In the genomic region with DNA sequence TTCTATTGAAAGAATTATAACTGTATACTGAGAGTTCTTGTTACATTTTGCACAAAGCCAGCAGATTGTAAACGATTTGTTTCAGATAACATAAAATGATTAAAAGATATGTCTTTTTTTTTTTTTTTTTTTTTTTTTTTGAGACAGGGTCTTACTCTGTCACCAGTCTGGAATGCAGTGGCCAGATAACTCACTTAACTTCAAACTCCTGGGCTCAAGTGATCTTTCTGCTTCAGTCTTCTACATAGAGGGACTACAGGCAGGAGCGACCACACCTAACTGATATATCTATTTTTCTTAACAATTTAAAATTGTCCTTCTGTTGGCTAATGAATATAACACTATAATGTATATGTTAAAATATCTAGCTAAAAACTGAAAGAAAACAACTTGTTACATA, we compare ENCODE assay signal across 21 cellular contexts.
A peak's percentile ranks its signal among the peaks of the same experiment; 100 is the strongest.
DNase-seq lines count a peak whose midpoint lies in the region; ATAC-seq and TF ChIP-seq lines count a peak whose summit lies in the region.
"Had no signal": no experiment of that assay in that cellular context is flagged by ENCODE, and none has a peak within 500 bp of the region (broad histone marks: within the 10 kb centered on the region; RNA-seq: fewer than 3 reads in every experiment).

No MANE protein-coding gene starts in this region.

- H3K4me1 ChIP-seq in IMR-90 (ENCODE audit: control insufficient read depth, insufficient read depth, low read length) (0 out of 2 replicates have a peak, but pooled peaks cover 2% of the 10 kb centered on the region), mesendoderm (ENCODE audit: control insufficient read depth, low read depth, low read length) (no peaks in the 10 kb centered on the region)
- H3K4me1 ChIP-seq: Peyer's patch had no signal

- BruUV-seq in IMR-90 (replicated peaks; lab: Mats Ljungman, UMichigan): no TSS peak

- no CpG with 5 or more reads among the region's 2 CpGs for WGBS in IMR-90 (ENCODE audit: extremely low coverage in 2 of 2, insufficient read length in 1 of 2), 2 experiments
- no CpG with 5 or more reads among the region's 2 CpGs for WGBS in mesendoderm (ENCODE audit: extremely low coverage, insufficient coverage, low lambda C conversion rate)

- TF ChIP-seq POLR2A in IMR-90 (IDR thresholded peaks at IDR 0.05; ENCODE audit: low read depth, low read length): no peak

- H2BK5ac ChIP-seq in IMR-90 (ENCODE audit: low read depth, low read length, poor library complexity, severe bottlenecking) (no peak overlapping the region), mesendoderm (ENCODE audit: low read length) (no peak overlapping the region)

- no peak overlapping the region for H3K14ac ChIP-seq in IMR-90 (replicated peaks; ENCODE audit: low read depth, low read length)

- H4K91ac ChIP-seq in IMR-90 (ENCODE audit: insufficient read depth, low read depth, low read length): no peak overlapping the region

- no peaks in the 10 kb centered on the region for H3K79me1 ChIP-seq in IMR-90 (ENCODE audit: low read depth in 1 of 2, low read length in 2 of 2)
- no peaks in the 10 kb centered on the region for H3K79me1 ChIP-seq in mesendoderm (ENCODE audit: low read length)

- H3K18ac ChIP-seq in IMR-90 (ENCODE audit: low read depth, low read length) (no peak overlapping the region), mesendoderm (ENCODE audit: low read length) (no peak overlapping the region)

- DNase-seq in EL (peak; percentile 14), IMR-90 (peak; percentile 7), brain microvascular endothelial cell (peak; percentile 29), mesendoderm (peak; percentile 83), SKM-1 (lab: John Stamatoyannopoulos, UW; ENCODE audit: unreplicated experiment) (no peak), GDM1 (lab: John Stamatoyannopoulos, UW) (no peak)
- DNase-seq in stimulated activated naive CD4-positive, alpha-beta T cell treated with Interleukin-2 at 50 U/mL for 16 hours (lab: John Stamatoyannopoulos, UW): no peak
- DNase-seq: DMS53, KG1, NCI-H1105, NCI-H146, NCI-H2029 treated with DMSO at 0.1 percent for 48 hours, NCI-H2171, NCI-H345, NCI-H524, NCI-H774, Peyer's patch had no signal

- ATAC-seq in IMR-90 (ENCODE audit: low read depth) (no peak), GM21825 (IDR thresholded peaks at IDR 0.05; ENCODE audit: unreplicated experiment) (no peak)
- ATAC-seq: GM12878, HepG2 had no signal

- no peak overlapping the region for H2AK9ac ChIP-seq in IMR-90 (replicated peaks; ENCODE audit: low read depth, low read length, poor library complexity)

- H4K5ac ChIP-seq in IMR-90 (ENCODE audit: low read depth, low read length): no peak overlapping the region
- no peak overlapping the region for H4K5ac ChIP-seq in mesendoderm (ENCODE audit: low read length)

- in situ Hi-C loops in IMR-90 (cut with MboI; ENCODE audit: low sequenced_read_pairs): no loop called here
- in situ Hi-C loops in brain microvascular endothelial cell (cut with HindIII; ENCODE audit: low pct_ligation_motif_present, low sequenced_read_pairs): no loop called here

- H2BK20ac ChIP-seq in IMR-90 (ENCODE audit: low read depth, low read length): no peak overlapping the region

- H2BK120ac ChIP-seq in IMR-90 (ENCODE audit: low read depth, low read length): no peak overlapping the region
- H2BK120ac ChIP-seq in mesendoderm (ENCODE audit: low read depth, low read length): no peak overlapping the region

- no peaks in the 10 kb centered on the region for H3K79me2 ChIP-seq in mesendoderm (ENCODE audit: control insufficient read depth, insufficient read depth, low read length)

- H3K27me3 ChIP-seq in IMR-90 (ENCODE audit: control insufficient read depth, insufficient read depth, low read length): no peaks in the 10 kb centered on the region
- H3K27me3 ChIP-seq in brain microvascular endothelial cell (replicated peaks): no peaks in the 10 kb centered on the region
- no peaks in the 10 kb centered on the region for H3K27me3 ChIP-seq in mesendoderm (ENCODE audit: insufficient read depth, low read length, poor library complexity)
- H3K27me3 ChIP-seq: Peyer's patch had no signal

- POLR2A ChIA-PET in IMR-90 (lab: Charles Lee; ENCODE audit: unreplicated experiment): no interaction called here

- H3K9ac ChIP-seq in IMR-90 (ENCODE audit: low read depth, low read length) (no peak overlapping the region), mesendoderm (ENCODE audit: low read length) (no peak overlapping the region)

- no peak overlapping the region for H3K23ac ChIP-seq in IMR-90 (ENCODE audit: low read depth, low read length)
- H3K23ac ChIP-seq in mesendoderm (ENCODE audit: low read length): no peak overlapping the region

- H3K4me2 ChIP-seq in IMR-90 (ENCODE audit: low read depth, low read length): no peak overlapping the region
- H3K4me2 ChIP-seq in mesendoderm (ENCODE audit: low read length): no peak overlapping the region

- no peak for TF ChIP-seq CTCF in IMR-90 (conservative IDR thresholded peaks at IDR 0.05; ENCODE audit: low read depth, low read length)
- TF ChIP-seq CTCF in brain microvascular endothelial cell (IDR thresholded peaks at IDR 0.05; ENCODE audit: low read depth, low read length, missing control alignments): no peak

- CTCF ChIA-PET in IMR-90 (lab: Yijun Ruan, JAX): no interaction called here

- H2AK5ac ChIP-seq in IMR-90 (ENCODE audit: low read depth, low read length) (no peak overlapping the region), mesendoderm (ENCODE audit: low read length) (no peak overlapping the region)

- no peaks in the 10 kb centered on the region for H4K20me1 ChIP-seq in IMR-90 (ENCODE audit: insufficient read depth, low read length)

- H3K27ac ChIP-seq in IMR-90 (ENCODE audit: insufficient read depth, low read length) (no peak overlapping the region), brain microvascular endothelial cell (no peak overlapping the region), mesendoderm (ENCODE audit: low read depth, low read length) (no peak overlapping the region)
- H3K27ac ChIP-seq: Peyer's patch had no signal

- no peak overlapping the region for H2AFZ ChIP-seq in IMR-90 (replicated peaks; ENCODE audit: low read length, poor library complexity)

- H4K8ac ChIP-seq in IMR-90 (ENCODE audit: low read depth in 2 of 2, low read length in 2 of 2): no peak overlapping the region
- H4K8ac ChIP-seq in mesendoderm (ENCODE audit: low read depth, low read length): no peak overlapping the region

- no peak overlapping the region for H3K4ac ChIP-seq in IMR-90 (ENCODE audit: low read depth, low read length)
- no peak overlapping the region for H3K4ac ChIP-seq in mesendoderm (ENCODE audit: low read depth, low read length)

- H2BK15ac ChIP-seq in IMR-90 (ENCODE audit: low read depth, low read length): no peak overlapping the region
- H2BK15ac ChIP-seq in mesendoderm (replicated peaks; ENCODE audit: low read depth): no peak overlapping the region

- H3K9me3 ChIP-seq in IMR-90 (ENCODE audit: control insufficient read depth, insufficient read depth, low read length): no peaks in the 10 kb centered on the region
- H3K9me3 ChIP-seq: HAP-1, Peyer's patch had no signal

- no peak overlapping the region for H3K4me3 ChIP-seq in IMR-90 (ENCODE audit: insufficient read depth, low read depth, low read length)
- H3K4me3 ChIP-seq in brain microvascular endothelial cell (ENCODE audit: low read depth, low read length): no peak overlapping the region
- no peak overlapping the region for H3K4me3 ChIP-seq in mesendoderm (ENCODE audit: low read length)
- H3K4me3 ChIP-seq: GM12878, HAP-1, Peyer's patch had no signal

- peaks cover 2% of the 10 kb centered on the region; the same call in 1 of the 2 replicates for H3K9me1 ChIP-seq in IMR-90 (ENCODE audit: insufficient read depth, low read length)

- dilution Hi-C loops in IMR-90 (cut with HindIII; ENCODE audit: low sequenced_read_pairs, unreplicated experiment): no loop called here

- no peaks in the 10 kb centered on the region for H3K36me3 ChIP-seq in IMR-90 (ENCODE audit: control insufficient read depth, insufficient read depth, low read length)
- H3K36me3 ChIP-seq in brain microvascular endothelial cell (replicated peaks): no peaks in the 10 kb centered on the region
- no peaks in the 10 kb centered on the region for H3K36me3 ChIP-seq in mesendoderm (ENCODE audit: control insufficient read depth, insufficient read depth, low read length)
- H3K36me3 ChIP-seq: HAP-1, Peyer's patch had no signal

- TF ChIP-seq RAD21 in IMR-90 (IDR thresholded peaks at IDR 0.05; ENCODE audit: low read length): no peak

- intact Hi-C loops in IMR-90 (cut with micrococcal nuclease): no loop called here

- no peak overlapping the region for H3K56ac ChIP-seq in IMR-90 (ENCODE audit: extremely low read depth, insufficient read depth, low read length)
- H3K56ac ChIP-seq in mesendoderm (ENCODE audit: low read length): no peak overlapping the region

TF ChIP-seq in IMR-90, 13 proteins besides CTCF, POLR2A, EP300 and RAD21 (continues in another document):
- TF ChIP-seq, protein P1, sequence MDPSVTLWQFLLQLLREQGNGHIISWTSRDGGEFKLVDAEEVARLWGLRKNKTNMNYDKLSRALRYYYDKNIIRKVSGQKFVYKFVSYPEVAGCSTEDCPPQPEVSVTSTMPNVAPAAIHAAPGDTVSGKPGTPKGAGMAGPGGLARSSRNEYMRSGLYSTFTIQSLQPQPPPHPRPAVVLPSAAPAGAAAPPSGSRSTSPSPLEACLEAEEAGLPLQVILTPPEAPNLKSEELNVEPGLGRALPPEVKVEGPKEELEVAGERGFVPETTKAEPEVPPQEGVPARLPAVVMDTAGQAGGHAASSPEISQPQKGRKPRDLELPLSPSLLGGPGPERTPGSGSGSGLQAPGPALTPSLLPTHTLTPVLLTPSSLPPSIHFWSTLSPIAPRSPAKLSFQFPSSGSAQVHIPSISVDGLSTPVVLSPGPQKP (IDR thresholded peaks at IDR 0.05; ENCODE audit: borderline replicate concordance, low read depth, low read length): no peak
- TF ChIP-seq RFX5 (IDR thresholded peaks at IDR 0.05; ENCODE audit: low read depth, low read length): no peak
- no peak for TF ChIP-seq FOS (IDR thresholded peaks at IDR 0.05; ENCODE audit: low read depth, low read length)
- TF ChIP-seq SMC3 (IDR thresholded peaks at IDR 0.05; ENCODE audit: low read depth, low read length): no peak
- no peak for TF ChIP-seq MAFK (IDR thresholded peaks at IDR 0.05; ENCODE audit: low read depth, low read length)
- TF ChIP-seq, protein P2, sequence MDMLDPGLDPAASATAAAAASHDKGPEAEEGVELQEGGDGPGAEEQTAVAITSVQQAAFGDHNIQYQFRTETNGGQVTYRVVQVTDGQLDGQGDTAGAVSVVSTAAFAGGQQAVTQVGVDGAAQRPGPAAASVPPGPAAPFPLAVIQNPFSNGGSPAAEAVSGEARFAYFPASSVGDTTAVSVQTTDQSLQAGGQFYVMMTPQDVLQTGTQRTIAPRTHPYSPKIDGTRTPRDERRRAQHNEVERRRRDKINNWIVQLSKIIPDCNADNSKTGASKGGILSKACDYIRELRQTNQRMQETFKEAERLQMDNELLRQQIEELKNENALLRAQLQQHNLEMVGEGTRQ (IDR thresholded peaks at IDR 0.05; ENCODE audit: low read depth, low read length): no peak
- no peak for TF ChIP-seq NFE2L2 (IDR thresholded peaks at IDR 0.05; ENCODE audit: low read depth, low read length)
- TF ChIP-seq RCOR1 (IDR thresholded peaks at IDR 0.05; ENCODE audit: insufficient replicate concordance, low read length): no peak
- TF ChIP-seq MXI1 (IDR thresholded peaks at IDR 0.05; ENCODE audit: borderline replicate concordance, low read depth, low read length): no peak
- no peak for TF ChIP-seq MAZ (IDR thresholded peaks at IDR 0.05; ENCODE audit: borderline replicate concordance, low read depth, low read length)

Comparison
In these comparisons a context has a peak if more than half of its experiments do, and no peak if none do; other contexts are left out.
1. DNase-seq: peak in EL (single experiment), IMR-90 (single experiment), brain microvascular endothelial cell (single experiment) and mesendoderm (single experiment); none in stimulated activated naive CD4-positive, alpha-beta T cell treated with Interleukin-2 at 50 U/mL for 16 hours (single experiment), SKM-1 (single experiment) and GDM1 (single experiment).